In genomic region chr7:82818091-82818620, GRCh38 we compare ENCODE assay signal across 27 cellular contexts.
"Had no signal": no experiment of that assay in that cellular context is flagged by ENCODE, and none has a peak within 500 bp of the region (broad histone marks: within the 10 kb centered on the region; RNA-seq: fewer than 3 reads in every experiment).

No MANE protein-coding gene starts in this region.

- H3K27me3 Mint-ChIP-seq: activated B cell treated with CpG ODN at 0.5 μM for 24 hours; activated CD4-positive, alpha-beta T cell treated with anti-CD3 and anti-CD28 coated beads for 36 hours; activated naive CD8-positive, alpha-beta T cell treated with anti-CD3 and anti-CD28 coated beads, Interleukin-2, amount 50 U/mL, for 24 hours; effector memory CD8-positive, alpha-beta T cell; natural killer cell treated with Interleukin-12 subunit alpha and Interleukin-12 subunit beta and Interleukin-15 and Interleukin-18, amount 100 ng/mL, for 72 hours; stimulated activated naive CD8-positive, alpha-beta T cell treated with anti-CD3 and anti-CD28 coated beads, Interleukin-15, Interleukin-2, amounts not matched to agents 100 ng/mL and 50 ng/mL, for 24 hours had no signal

- H3K4me1 ChIP-seq: body of pancreas, colonic mucosa, esophagus muscularis mucosa, parathyroid adenoma, right lobe of liver, thyroid gland had no signal

- H3K27me3 ChIP-seq: body of pancreas, colonic mucosa, dorsolateral prefrontal cortex, esophagus muscularis mucosa, hepatocyte, right lobe of liver, thyroid gland had no signal

- H3K79me2 ChIP-seq: hepatocyte, parathyroid adenoma had no signal

- H2AFZ ChIP-seq: hepatocyte, parathyroid adenoma had no signal

- H3K4me3 ChIP-seq: body of pancreas, cardiac muscle cell, colonic mucosa, dorsolateral prefrontal cortex, esophagus muscularis mucosa, hepatocyte, right lobe of liver, skin epidermis, thyroid gland had no signal

- H3K9me3 Mint-ChIP-seq: activated naive CD8-positive, alpha-beta T cell treated with anti-CD3 and anti-CD28 coated beads, Interleukin-2, amount 50 U/mL, for 24 hours; stimulated activated naive CD8-positive, alpha-beta T cell treated with anti-CD3 and anti-CD28 coated beads, Interleukin-15, Interleukin-2, amounts not matched to agents 100 ng/mL and 50 ng/mL, for 24 hours had no signal

- H3K4me3 Mint-ChIP-seq: activated B cell treated with CpG ODN at 0.5 μM for 24 hours; activated CD4-positive, alpha-beta T cell treated with anti-CD3 and anti-CD28 coated beads for 36 hours; activated naive CD8-positive, alpha-beta T cell treated with anti-CD3 and anti-CD28 coated beads, Interleukin-2, amount 50 U/mL, for 24 hours; activated T-cell treated with anti-CD3 and anti-CD28 coated beads, Interleukin-2, amount 50 U/mL, for 72 hours; effector memory CD8-positive, alpha-beta T cell; natural killer cell treated with Interleukin-12 subunit alpha and Interleukin-12 subunit beta and Interleukin-15 and Interleukin-18, amount 100 ng/mL, for 72 hours; stimulated activated naive CD8-positive, alpha-beta T cell treated with anti-CD3 and anti-CD28 coated beads, Interleukin-15, Interleukin-2, amounts not matched to agents 100 ng/mL and 50 ng/mL, for 24 hours had no signal

- H3K9ac ChIP-seq: parathyroid adenoma had no signal

- H3K27ac Mint-ChIP-seq: activated B cell treated with CpG ODN at 0.5 μM for 24 hours; activated CD4-positive, alpha-beta T cell treated with anti-CD3 and anti-CD28 coated beads for 36 hours; activated naive CD8-positive, alpha-beta T cell treated with anti-CD3 and anti-CD28 coated beads, Interleukin-2, amount 50 U/mL, for 24 hours; activated T-cell treated with anti-CD3 and anti-CD28 coated beads, Interleukin-2, amount 50 U/mL, for 72 hours; effector memory CD8-positive, alpha-beta T cell; natural killer cell treated with Interleukin-12 subunit alpha and Interleukin-12 subunit beta and Interleukin-15 and Interleukin-18, amount 100 ng/mL, for 72 hours; stimulated activated naive CD8-positive, alpha-beta T cell treated with anti-CD3 and anti-CD28 coated beads, Interleukin-15, Interleukin-2, amounts not matched to agents 100 ng/mL and 50 ng/mL, for 24 hours had no signal

- H3K36me3 Mint-ChIP-seq: natural killer cell treated with Interleukin-12 subunit alpha and Interleukin-12 subunit beta and Interleukin-15 and Interleukin-18, amount 100 ng/mL, for 72 hours had no signal

- H3K4me1 Mint-ChIP-seq: activated B cell treated with CpG ODN at 0.5 μM for 24 hours; activated CD4-positive, alpha-beta T cell treated with anti-CD3 and anti-CD28 coated beads for 36 hours; activated naive CD8-positive, alpha-beta T cell treated with anti-CD3 and anti-CD28 coated beads, Interleukin-2, amount 50 U/mL, for 24 hours had no signal

- H3K9me3 ChIP-seq: body of pancreas, colonic mucosa, esophagus muscularis mucosa, right lobe of liver, thyroid gland had no signal

- DNase-seq: activated B cell treated with CpG ODN at 0.5 μM for 24 hours; activated CD4-positive, alpha-beta T cell treated with anti-CD3 and anti-CD28 coated beads for 36 hours; activated CD4-positive, alpha-beta T cell treated with anti-CD3 and anti-CD28 coated beads, Interleukin-2, amount 50 U/mL, for 4 hours; activated effector memory CD4-positive, alpha-beta T cell treated with Interleukin-2 at 50 U/mL for 16 hours; activated naive CD4-positive, alpha-beta T cell treated with anti-CD3 and anti-CD28 coated beads, Interleukin-2, amount 50 U/mL, for 16 hours; activated naive CD8-positive, alpha-beta T cell treated with anti-CD3 and anti-CD28 coated beads, Interleukin-2, amount 50 U/mL, for 24 hours; activated T-cell treated with anti-CD3 and anti-CD28 coated beads, Interleukin-2, amount 50 U/mL, for 72 hours; anterior cingulate cortex; body of pancreas; colonic mucosa; effector memory CD8-positive, alpha-beta T cell; glutamatergic neuron; left ventricle myocardium superior; mammary epithelial cell; right lobe of liver; stimulated activated CD4-positive, alpha-beta T cell treated with anti-CD3 and anti-CD28 coated beads, Interleukin-1b, Interleukin-23, amount 100 ng/mL, for 48 hours; substantia nigra; T-helper 1 cell; thyroid gland had no signal

- H3K36me3 ChIP-seq: cardiac muscle cell, colonic mucosa, right lobe of liver, thyroid gland had no signal

- ATAC-seq: activated CD4-positive, alpha-beta T cell treated with anti-CD3 and anti-CD28 coated beads for 36 hours; activated naive CD8-positive, alpha-beta T cell treated with anti-CD3 and anti-CD28 coated beads, Interleukin-2, amount 50 U/mL, for 24 hours; activated T-cell treated with anti-CD3 and anti-CD28 coated beads, Interleukin-2, amount 50 U/mL, for 72 hours; body of pancreas; effector memory CD8-positive, alpha-beta T cell; left ventricle myocardium superior; natural killer cell treated with Interleukin-12 subunit alpha and Interleukin-12 subunit beta and Interleukin-15 and Interleukin-18, amount 100 ng/mL, for 72 hours; right lobe of liver had no signal

- H3K4me2 ChIP-seq: hepatocyte had no signal

- H3K27ac ChIP-seq: body of pancreas, cardiac muscle cell, colonic mucosa, dorsolateral prefrontal cortex, esophagus muscularis mucosa, hepatocyte, parathyroid adenoma, right lobe of liver, skin epidermis, thyroid gland had no signal
